ENCODE assay signal across 14 cellular contexts in genomic region chr4:139367421-139368090, GRCh38.
DNase-seq lines count a peak whose midpoint lies in the region; ATAC-seq and TF ChIP-seq lines count a peak whose summit lies in the region.
"Had no signal": no experiment of that assay in that cellular context is flagged by ENCODE, and none has a peak within 500 bp of the region (broad histone marks: within the 10 kb centered on the region; RNA-seq: fewer than 3 reads in every experiment).

No MANE protein-coding gene starts in this region.

- H3K4me3 ChIP-seq in A673 (ENCODE audit: low read depth, low read length, poor library complexity, severe bottlenecking) (no peak overlapping the region), left lung (no peak overlapping the region)
- H3K4me3 ChIP-seq: coronary artery, tibial nerve had no signal

- POLR2A ChIA-PET in A673 (lab: Charles Lee; ENCODE audit: low non-redundant PET) = no interaction called here

- DNase-seq in A673 (ENCODE audit: low spot score) (peak; percentile 22), GM04503 (ENCODE audit: low read depth) (peak; percentile 27), amniotic epithelial cell (ENCODE audit: low read depth) (peak; percentile 17), left lung (no peak), T-helper 2 cell (no peak), DMS153 treated with DMSO at 0.1 percent for 48 hours (lab: John Stamatoyannopoulos, UW; ENCODE audit: unreplicated experiment) (no peak), HK-2 (ENCODE audit: unreplicated experiment) (no peak)
- DNase-seq: Kasumi-1, NCI-H2107, OCI-M1, posterior cingulate gyrus had no signal

- H3K27me3 ChIP-seq in A673 (replicated peaks; ENCODE audit: insufficient read depth, low read depth, low read length, poor library complexity) (no peaks in the 10 kb centered on the region), left lung (no peaks in the 10 kb centered on the region)
- H3K27me3 ChIP-seq: tibial nerve had no signal

- BruUV-seq in A673 (replicated peaks; lab: Mats Ljungman, UMichigan) = no TSS peak

- H3K9me3 ChIP-seq in A673 (ENCODE audit: low read depth, low read length, poor library complexity, severe bottlenecking) (no peaks in the 10 kb centered on the region), left lung (no peaks in the 10 kb centered on the region)
- H3K9me3 ChIP-seq: tibial nerve had no signal

- ATAC-seq in left lung (peak; percentile 75), GM18498 (IDR thresholded peaks at IDR 0.05; ENCODE audit: unreplicated experiment) (no peak)

- CTCF ChIA-PET in A673 (lab: Charles Lee) = no interaction called here

- peaks cover 9% of the 10 kb centered on the region for H3K4me1 ChIP-seq in A673 (ENCODE audit: insufficient read depth, low read length, poor library complexity, severe bottlenecking)
- no peaks in the 10 kb centered on the region for H3K4me1 ChIP-seq in left lung

- H3K27ac ChIP-seq in A673 (ENCODE audit: low read depth, low read length, poor library complexity, severe bottlenecking) (no peak overlapping the region), left lung (no peak overlapping the region)
- H3K27ac ChIP-seq: coronary artery had no signal

- H3K36me3 ChIP-seq in A673 (ENCODE audit: insufficient read depth, low read length, poor library complexity, severe bottlenecking) (peaks cover 72% of the 10 kb centered on the region), left lung (peaks cover 0 to 59% of the 10 kb centered on the region in 2 donors)

- TF ChIP-seq CTCF in A673 (conservative IDR thresholded peaks at IDR 0.05; ENCODE audit: low read depth, low read length) (no peak), left lung (IDR thresholded peaks at IDR 0.05) (no peak)

- intact Hi-C loops in A673 (cut with micrococcal nuclease; ENCODE audit: unreplicated experiment) (no loop called here), left lung (cut with DNase I) (no loop called here)

Comparison
In these comparisons a context has a peak if more than half of its experiments do, and no peak if none do; other contexts are left out.
1. DNase-seq: peak in A673 (single experiment), GM04503 (single experiment) and amniotic epithelial cell (single experiment); none in left lung (0 of 2), T-helper 2 cell (0 of 5), DMS153 treated with DMSO at 0.1 percent for 48 hours (single experiment) and HK-2 (single experiment).